17 cellular contexts compared by ENCODE assay signal in genomic region chr4:24781999-24782745, GRCh38. TPM values are rescaled to one million over a fixed set of nuclear protein-coding genes. Genes with fewer than 3 reads are reported as not detected.
DNase-seq lines count a peak whose midpoint lies in the region; ATAC-seq and TF ChIP-seq lines count a peak whose summit lies in the region.
"Had no signal": no experiment of that assay in that cellular context is flagged by ENCODE, and none has a peak within 500 bp of the region (broad histone marks: within the 10 kb centered on the region; RNA-seq: fewer than 3 reads in every experiment).

No MANE protein-coding gene starts in this region.

- H3K9me2 ChIP-seq in hepatocyte (replicated peaks; ENCODE audit: insufficient read depth): no peaks in the 10 kb centered on the region

- WGBS in hepatocyte (ENCODE audit: low lambda C conversion rate, missing lambda C conversion rate): 72% methylated on average over 6 of the region's 6 CpGs

- H2AFZ ChIP-seq in hepatocyte: no peak overlapping the region

- peak overlapping the region; percentile 15 for H3K27ac ChIP-seq in hepatocyte

- peaks cover 39% of the 10 kb centered on the region for H3K4me1 Mint-ChIP-seq in chondrocyte (ENCODE audit: low read depth)
- H3K4me1 Mint-ChIP-seq: naive thymus-derived CD8-positive, alpha-beta T cell had no signal

- no peak overlapping the region for H3K4me3 Mint-ChIP-seq in chondrocyte (ENCODE audit: unreplicated experiment)
- H3K4me3 Mint-ChIP-seq: activated CD8-positive, alpha-beta T cell treated with anti-CD3 and anti-CD28 coated beads, Interleukin-2, amount 10 ng/mL, durations not matched to agents 7 days and 5 days; brain; naive thymus-derived CD8-positive, alpha-beta T cell had no signal

- H3K9me3 Mint-ChIP-seq in chondrocyte (ENCODE audit: low read depth): peaks cover 5% of the 10 kb centered on the region

- no peak overlapping the region for H3K4me2 ChIP-seq in hepatocyte

- H3K36me3 ChIP-seq in hepatocyte (replicated peaks; ENCODE audit: insufficient read depth, low read depth): no peaks in the 10 kb centered on the region
- H3K36me3 ChIP-seq: HAP-1 had no signal

- no peaks in the 10 kb centered on the region for H4K20me1 ChIP-seq in hepatocyte (ENCODE audit: insufficient read depth, poor library complexity, severe bottlenecking)

- DNase-seq in COLO829 (ENCODE audit: low spot score) (peak; percentile 57), chondrocyte (ENCODE audit: low spot score) (no peak), hepatocyte (ENCODE audit: low spot score) (no peak), putamen (ENCODE audit: low spot score) (peak; percentile 36), DMS79 treated with DMSO at 0.1 percent for 48 hours (lab: John Stamatoyannopoulos, UW) (no peak)
- DNase-seq in central memory CD4-positive, alpha-beta T cell: no peak
- DNase-seq: activated CD8-positive, alpha-beta T cell treated with anti-CD3 and anti-CD28 coated beads, Interleukin-2, amount 10 ng/mL, durations not matched to agents 7 days and 5 days; activated naive CD4-positive, alpha-beta T cell; Karpas-422; kidney glomerular epithelial cell; naive thymus-derived CD8-positive, alpha-beta T cell; NCI-H82; stimulated activated CD4-positive, alpha-beta T cell treated with anti-CD3 and anti-CD28 coated beads, Interleukin-12 subunit alpha, Interleukin-12 subunit beta, amount 100 ng/mL, for 4 hours had no signal

- H3K36me3 Mint-ChIP-seq in chondrocyte (ENCODE audit: low read depth): no peaks in the 10 kb centered on the region
- H3K36me3 Mint-ChIP-seq: brain; naive thymus-derived CD8-positive, alpha-beta T cell had no signal

- peak overlapping the region; percentile 85 for H3K27ac Mint-ChIP-seq in chondrocyte (ENCODE audit: unreplicated experiment)
- H3K27ac Mint-ChIP-seq: activated CD8-positive, alpha-beta T cell treated with anti-CD3 and anti-CD28 coated beads, Interleukin-2, amount 10 ng/mL, durations not matched to agents 7 days and 5 days; naive thymus-derived CD8-positive, alpha-beta T cell had no signal

- no peaks in the 10 kb centered on the region for H3K27me3 ChIP-seq in hepatocyte

- no peaks in the 10 kb centered on the region for H3K27me3 Mint-ChIP-seq in chondrocyte (ENCODE audit: low read depth)
- H3K27me3 Mint-ChIP-seq: brain had no signal

- no peaks in the 10 kb centered on the region for H3K79me2 ChIP-seq in hepatocyte

- H3K4me3 ChIP-seq in hepatocyte: no peak overlapping the region
- H3K4me3 ChIP-seq: HAP-1 had no signal

- ATAC-seq in HG03432 (IDR thresholded peaks at IDR 0.05; ENCODE audit: unreplicated experiment) (no peak), GM21825 (IDR thresholded peaks at IDR 0.05; ENCODE audit: unreplicated experiment) (no peak)
- ATAC-seq: activated CD8-positive, alpha-beta T cell treated with anti-CD3 and anti-CD28 coated beads, Interleukin-2, amount 10 ng/mL, durations not matched to agents 7 days and 5 days; naive thymus-derived CD8-positive, alpha-beta T cell had no signal

- TF ChIP-seq CTCF in chondrocyte (IDR thresholded peaks at IDR 0.05): peak; percentile 57
- TF ChIP-seq CTCF in hepatocyte (IDR thresholded peaks at IDR 0.05; ENCODE audit: poor library complexity): no peak

- H3K4me1 ChIP-seq in hepatocyte (ENCODE audit: insufficient read depth): peaks cover 5% of the 10 kb centered on the region
- H3K4me1 ChIP-seq: HAP-1 had no signal

- H3K9me3 ChIP-seq in hepatocyte (ENCODE audit: low read depth): no peaks in the 10 kb centered on the region
- H3K9me3 ChIP-seq: HAP-1 had no signal

RNA-seq across cellular contexts. Expression of gene SOD3, which starts 13.2 kb away (rescaled TPM):
- total RNA-seq in chondrocyte: 4.2 to 22.9 TPM (median 22.3 TPM) in 3 replicates
- total RNA-seq in hepatocyte: 5.1 and 7.5 TPM in 2 replicates
- 18.1 and 20.3 TPM in 2 replicates for polyA plus RNA-seq in hepatocyte
- total RNA-seq: activated CD8-positive, alpha-beta T cell treated with anti-CD3 and anti-CD28 coated beads, Interleukin-2, amount 10 ng/mL, durations not matched to agents 7 days and 5 days; naive thymus-derived CD8-positive, alpha-beta T cell had no signal
- polyA plus RNA-seq: naive thymus-derived CD8-positive, alpha-beta T cell had no signal

Comparison
In these comparisons a context has a peak if more than half of its experiments do, and no peak if none do; other contexts are left out.
1. DNase-seq: peak in COLO829 (single experiment) and putamen (single experiment); none in chondrocyte (single experiment), hepatocyte (single experiment), DMS79 treated with DMSO at 0.1 percent for 48 hours (single experiment) and central memory CD4-positive, alpha-beta T cell (single experiment).